1 cellular context compared by ENCODE assay signal in genomic region chr17:76278952-76279741, GRCh38.
TF ChIP-seq lines count a peak whose summit lies in the region.

No MANE protein-coding gene starts in this region.

TF ChIP-seq in HEK293, 187 proteins besides CTCF, POLR2A, EP300 and RAD21 (continued from another document and continues in another):
- TF ChIP-seq REST (tag by site-specific recombination; IDR thresholded peaks at IDR 0.05): peak; percentile 79
- no peak for TF ChIP-seq ZNF768 (tag by site-specific recombination; IDR thresholded peaks at IDR 0.05)
- TF ChIP-seq ZNF610 (tag by site-specific recombination; IDR thresholded peaks at IDR 0.05; ENCODE audit: borderline replicate concordance): no peak
- TF ChIP-seq ZNF335 (tag by site-specific recombination; conservative IDR thresholded peaks at IDR 0.05): peak; percentile 66
- peak; percentile 17; the same call in 1 of the 2 replicates for TF ChIP-seq ZFHX2 (tag by site-specific recombination; conservative IDR thresholded peaks at IDR 0.05)
- TF ChIP-seq ZNF777 (tag by site-specific recombination; IDR thresholded peaks at IDR 0.05; ENCODE audit: borderline replicate concordance): no peak
- TF ChIP-seq ZNF18 (tag by site-specific recombination; IDR thresholded peaks at IDR 0.05): no peak
- TF ChIP-seq SCRT1 (tag by site-specific recombination; IDR thresholded peaks at IDR 0.05; ENCODE audit: borderline replicate concordance): peak; percentile 48
- no peak for TF ChIP-seq ZNF26 (tag by site-specific recombination; IDR thresholded peaks at IDR 0.05)
- no peak for TF ChIP-seq ZSCAN5A (tag by site-specific recombination; IDR thresholded peaks at IDR 0.05)
- TF ChIP-seq ZNF112 (tag by site-specific recombination; IDR thresholded peaks at IDR 0.05): no peak
- TF ChIP-seq ZBTB11 (tag by site-specific recombination; conservative IDR thresholded peaks at IDR 0.05; ENCODE audit: low read depth): no peak
- no peak for TF ChIP-seq ZNF518A (tag by site-specific recombination; conservative IDR thresholded peaks at IDR 0.05; ENCODE audit: low read depth)
- no peak for TF ChIP-seq ZNF529 (tag by site-specific recombination; IDR thresholded peaks at IDR 0.05; ENCODE audit: insufficient replicate concordance)
- TF ChIP-seq ZNF2 (tag by site-specific recombination; IDR thresholded peaks at IDR 0.05): peak; percentile 64; the same call in 1 of the 2 replicates
- TF ChIP-seq ZBTB48 (tag by site-specific recombination; IDR thresholded peaks at IDR 0.05): no peak
- TF ChIP-seq ZNF23 (tag by site-specific recombination; IDR thresholded peaks at IDR 0.05; ENCODE audit: borderline replicate concordance): no peak
- TF ChIP-seq GLIS2 (tag by site-specific recombination; IDR thresholded peaks at IDR 0.05): peak; percentile 43; the same call in 1 of the 2 replicates
- no peak for TF ChIP-seq ZNF677 (tag by site-specific recombination; IDR thresholded peaks at IDR 0.05)
- TF ChIP-seq SP2 (tag by site-specific recombination; IDR thresholded peaks at IDR 0.05): no peak
- no peak for TF ChIP-seq ZSCAN18 (tag by site-specific recombination; IDR thresholded peaks at IDR 0.05)
- TF ChIP-seq ZFP69B (tag by site-specific recombination; IDR thresholded peaks at IDR 0.05): peak; percentile 75
- TF ChIP-seq ZNF223 (tag by site-specific recombination; IDR thresholded peaks at IDR 0.05): no peak
- no peak for TF ChIP-seq INSM2 (tag by site-specific recombination; IDR thresholded peaks at IDR 0.05)
- TF ChIP-seq IKZF3 (tag by site-specific recombination; IDR thresholded peaks at IDR 0.05): peak; percentile 95
- TF ChIP-seq ZSCAN30 (tag by site-specific recombination; IDR thresholded peaks at IDR 0.05): 0 out of 2 replicates have a peak, but pooled peaks have one; percentile 42
- no peak for TF ChIP-seq ZNF239 (tag by site-specific recombination; IDR thresholded peaks at IDR 0.05)
- no peak for TF ChIP-seq ZNF513 (tag by site-specific recombination; IDR thresholded peaks at IDR 0.05)
- peak; percentile 75 for TF ChIP-seq GLIS1 (tag by site-specific recombination; IDR thresholded peaks at IDR 0.05)
- TF ChIP-seq ATF2 (tag by site-specific recombination; IDR thresholded peaks at IDR 0.05; ENCODE audit: low read depth): no peak
- no peak for TF ChIP-seq OSR2 (tag by site-specific recombination; IDR thresholded peaks at IDR 0.05)
- TF ChIP-seq ZNF391 (tag by site-specific recombination; IDR thresholded peaks at IDR 0.05; ENCODE audit: borderline replicate concordance, low read depth): no peak
- no peak for TF ChIP-seq ZNF146 (tag by site-specific recombination; IDR thresholded peaks at IDR 0.05)
